ENCODE assay signal across 1 cellular context in genomic region chr2:62406573-62407043, GRCh38.
TF ChIP-seq lines count a peak whose summit lies in the region.

No MANE protein-coding gene starts in this region.

TF ChIP-seq in GM23338, 12 proteins besides CTCF, POLR2A, EP300 and RAD21 (continued from another document):
- TF ChIP-seq, protein P1, sequence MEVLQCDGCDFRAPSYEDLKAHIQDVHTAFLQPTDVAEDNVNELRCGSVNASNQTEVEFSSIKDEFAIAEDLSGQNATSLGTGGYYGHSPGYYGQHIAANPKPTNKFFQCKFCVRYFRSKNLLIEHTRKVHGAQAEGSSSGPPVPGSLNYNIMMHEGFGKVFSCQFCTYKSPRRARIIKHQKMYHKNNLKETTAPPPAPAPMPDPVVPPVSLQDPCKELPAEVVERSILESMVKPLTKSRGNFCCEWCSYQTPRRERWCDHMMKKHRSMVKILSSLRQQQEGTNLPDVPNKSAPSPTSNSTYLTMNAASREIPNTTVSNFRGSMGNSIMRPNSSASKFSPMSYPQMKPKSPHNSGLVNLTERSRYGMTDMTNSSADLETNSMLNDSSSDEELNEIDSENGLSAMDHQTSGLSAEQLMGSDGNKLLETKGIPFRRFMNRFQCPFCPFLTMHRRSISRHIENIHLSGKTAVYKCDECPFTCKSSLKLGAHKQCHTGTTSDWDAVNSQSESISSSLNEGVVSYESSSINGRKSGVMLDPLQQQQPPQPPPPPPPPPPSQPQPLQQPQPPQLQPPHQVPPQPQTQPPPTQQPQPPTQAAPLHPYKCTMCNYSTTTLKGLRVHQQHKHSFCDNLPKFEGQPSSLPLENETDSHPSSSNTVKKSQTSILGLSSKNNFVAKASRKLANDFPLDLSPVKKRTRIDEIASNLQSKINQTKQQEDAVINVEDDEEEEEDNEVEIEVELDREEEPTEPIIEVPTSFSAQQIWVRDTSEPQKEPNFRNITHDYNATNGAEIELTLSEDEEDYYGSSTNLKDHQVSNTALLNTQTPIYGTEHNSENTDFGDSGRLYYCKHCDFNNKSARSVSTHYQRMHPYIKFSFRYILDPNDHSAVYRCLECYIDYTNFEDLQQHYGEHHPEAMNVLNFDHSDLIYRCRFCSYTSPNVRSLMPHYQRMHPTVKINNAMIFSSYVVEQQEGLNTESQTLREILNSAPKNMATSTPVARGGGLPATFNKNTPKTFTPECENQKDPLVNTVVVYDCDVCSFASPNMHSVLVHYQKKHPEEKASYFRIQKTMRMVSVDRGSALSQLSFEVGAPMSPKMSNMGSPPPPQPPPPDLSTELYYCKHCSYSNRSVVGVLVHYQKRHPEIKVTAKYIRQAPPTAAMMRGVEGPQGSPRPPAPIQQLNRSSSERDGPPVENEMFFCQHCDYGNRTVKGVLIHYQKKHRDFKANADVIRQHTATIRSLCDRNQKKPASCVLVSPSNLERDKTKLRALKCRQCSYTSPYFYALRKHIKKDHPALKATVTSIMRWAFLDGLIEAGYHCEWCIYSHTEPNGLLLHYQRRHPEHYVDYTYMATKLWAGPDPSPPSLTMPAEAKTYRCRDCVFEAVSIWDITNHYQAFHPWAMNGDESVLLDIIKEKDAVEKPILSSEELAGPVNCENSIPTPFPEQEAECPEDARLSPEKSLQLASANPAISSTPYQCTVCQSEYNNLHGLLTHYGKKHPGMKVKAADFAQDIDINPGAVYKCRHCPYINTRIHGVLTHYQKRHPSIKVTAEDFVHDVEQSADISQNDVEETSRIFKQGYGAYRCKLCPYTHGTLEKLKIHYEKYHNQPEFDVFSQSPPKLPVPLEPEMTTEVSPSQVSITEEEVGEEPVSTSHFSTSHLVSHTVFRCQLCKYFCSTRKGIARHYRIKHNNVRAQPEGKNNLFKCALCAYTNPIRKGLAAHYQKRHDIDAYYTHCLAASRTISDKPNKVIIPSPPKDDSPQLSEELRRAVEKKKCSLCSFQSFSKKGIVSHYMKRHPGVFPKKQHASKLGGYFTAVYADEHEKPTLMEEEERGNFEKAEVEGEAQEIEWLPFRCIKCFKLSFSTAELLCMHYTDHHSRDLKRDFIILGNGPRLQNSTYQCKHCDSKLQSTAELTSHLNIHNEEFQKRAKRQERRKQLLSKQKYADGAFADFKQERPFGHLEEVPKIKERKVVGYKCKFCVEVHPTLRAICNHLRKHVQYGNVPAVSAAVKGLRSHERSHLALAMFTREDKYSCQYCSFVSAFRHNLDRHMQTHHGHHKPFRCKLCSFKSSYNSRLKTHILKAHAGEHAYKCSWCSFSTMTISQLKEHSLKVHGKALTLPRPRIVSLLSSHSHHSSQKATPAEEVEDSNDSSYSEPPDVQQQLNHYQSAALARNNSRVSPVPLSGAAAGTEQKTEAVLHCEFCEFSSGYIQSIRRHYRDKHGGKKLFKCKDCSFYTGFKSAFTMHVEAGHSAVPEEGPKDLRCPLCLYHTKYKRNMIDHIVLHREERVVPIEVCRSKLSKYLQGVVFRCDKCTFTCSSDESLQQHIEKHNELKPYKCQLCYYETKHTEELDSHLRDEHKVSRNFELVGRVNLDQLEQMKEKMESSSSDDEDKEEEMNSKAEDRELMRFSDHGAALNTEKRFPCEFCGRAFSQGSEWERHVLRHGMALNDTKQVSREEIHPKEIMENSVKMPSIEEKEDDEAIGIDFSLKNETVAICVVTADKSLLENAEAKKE (CRISPR knock-in tag; IDR thresholded peaks at IDR 0.05): no peak
- TF ChIP-seq CREB1 (CRISPR knock-in tag; IDR thresholded peaks at IDR 0.05; ENCODE audit: low read depth) (no peak), JUNB (IDR thresholded peaks at IDR 0.05; ENCODE audit: unreplicated experiment) (no peak), REST (IDR thresholded peaks at IDR 0.05; ENCODE audit: unreplicated experiment) (no peak), NANOG (IDR thresholded peaks at IDR 0.05; ENCODE audit: borderline replicate concordance) (no peak), ZNF331 (CRISPR knock-in tag; IDR thresholded peaks at IDR 0.05; ENCODE audit: low read depth) (no peak), EZH2phosphoT487 (IDR thresholded peaks at IDR 0.05; ENCODE audit: unreplicated experiment) (no peak), ETS1 (IDR thresholded peaks at IDR 0.05) (no peak), ZNF114 (CRISPR knock-in tag; IDR thresholded peaks at IDR 0.05) (no peak), POLR2AphosphoS5 (IDR thresholded peaks at IDR 0.05; ENCODE audit: low read depth) (no peak), STAT1 (IDR thresholded peaks at IDR 0.05; ENCODE audit: unreplicated experiment) (no peak)
